Comparison of ENCODE assay signal across 37 cellular contexts in genomic region chr1:229141271-229141670, GRCh38.
"Had no signal": no experiment of that assay in that cellular context is flagged by ENCODE, and none has a peak within 500 bp of the region (broad histone marks: within the 10 kb centered on the region; RNA-seq: fewer than 3 reads in every experiment).

No MANE protein-coding gene starts in this region.

- H3K27me3 ChIP-seq: body of pancreas, breast epithelium had no signal

- ATAC-seq: activated CD8-positive, alpha-beta T cell treated with anti-CD3 and anti-CD28 coated beads for 36 hours; activated naive CD4-positive, alpha-beta T cell treated with anti-CD3 and anti-CD28 coated beads, Interleukin-2, amount 50 U/mL, for 72 hours; activated T-cell treated with anti-CD3 and anti-CD28 coated beads, Interleukin-2, amount 50 U/mL, for 4 hours; activated T-cell treated with anti-CD3 and anti-CD28 coated beads, Interleukin-2, amount 50 U/mL, for 72 hours; activated T-helper 17 cell treated with anti-CD3 and anti-CD28 coated beads, Interleukin-2, amount 50 U/mL, for 72 hours; body of pancreas had no signal

- H3K9me3 Mint-ChIP-seq: activated CD4-positive, alpha-beta memory T cell treated with anti-CD3 and anti-CD28 coated beads for 36 hours; activated CD4-positive, alpha-beta T cell treated with anti-CD3 and anti-CD28 coated beads, Interleukin-2, amount 10 ng/mL, durations not matched to agents 24 days and 14 days; activated naive CD4-positive, alpha-beta T cell treated with anti-CD3 and anti-CD28 coated beads, Interleukin-2, amount 50 U/mL, for 72 hours; activated T-cell treated with anti-CD3 and anti-CD28 coated beads, Interleukin-2, amount 50 U/mL, for 4 hours; activated T-helper 17 cell treated with anti-CD3 and anti-CD28 coated beads, Interleukin-2, amount 50 U/mL, for 72 hours; central memory CD8-positive, alpha-beta T cell; T-helper 2 cell treated with Interferon-gamma antibody and Interleukin-4, amounts not matched to agents 5 μg/mL and 100 μg/mL, for 36 hours had no signal

- H3K4me3 Mint-ChIP-seq: activated B cell treated with CpG ODN at 0.5 μM for 24 hours; activated CD4-positive, alpha-beta memory T cell treated with anti-CD3 and anti-CD28 coated beads for 36 hours; activated CD4-positive, alpha-beta T cell treated with anti-CD3 and anti-CD28 coated beads, Interleukin-2, amount 10 ng/mL, durations not matched to agents 24 days and 14 days; activated CD8-positive, alpha-beta T cell treated with anti-CD3 and anti-CD28 coated beads for 36 hours; activated naive CD4-positive, alpha-beta T cell treated with anti-CD3 and anti-CD28 coated beads for 36 hours; activated naive CD8-positive, alpha-beta T cell treated with anti-CD3 and anti-CD28 coated beads for 36 hours; activated T-cell treated with anti-CD3 and anti-CD28 coated beads, Interleukin-2, amount 50 U/mL, for 4 hours; activated T-cell treated with anti-CD3 and anti-CD28 coated beads, Interleukin-2, amount 50 U/mL, for 72 hours; activated T-helper 1 cell treated with anti-CD3 and anti-CD28 coated beads, Interleukin-12 subunit alpha, Interleukin-12 subunit beta, Interleukin-2, Interleukin-4 antibody, amounts not matched to agents 30 ng/mL and 10 ng/mL and 1 ng/mL, durations not matched to agents 14 hours and 24 hours and 36 hours; activated T-helper 17 cell treated with anti-CD3 and anti-CD28 coated beads, Interleukin-2, amount 50 U/mL, for 72 hours; central memory CD8-positive, alpha-beta T cell; T-helper 1 cell treated with Interleukin-12 subunit alpha and Interleukin-12 subunit beta and Interleukin-4 antibody, amounts not matched to agents 30 μg/mL and 1 μg/mL, for 36 hours; T-helper 2 cell treated with Interferon-gamma antibody and Interleukin-4, amounts not matched to agents 5 μg/mL and 100 μg/mL, for 36 hours had no signal

- H3K36me3 Mint-ChIP-seq: activated CD4-positive, alpha-beta memory T cell treated with anti-CD3 and anti-CD28 coated beads for 36 hours had no signal

- H3K4me1 ChIP-seq: adrenal gland, body of pancreas, breast epithelium had no signal

- DNase-seq: activated B cell treated with CpG ODN at 0.5 μM for 24 hours; activated CD4-positive, alpha-beta memory T cell treated with anti-CD3 and anti-CD28 coated beads for 36 hours; activated CD4-positive, alpha-beta T cell treated with anti-CD3 and anti-CD28 coated beads for 4 hours; activated CD4-positive, alpha-beta T cell treated with anti-CD3 and anti-CD28 coated beads, Interleukin-2, amount 10 ng/mL, durations not matched to agents 24 days and 14 days; activated CD4-positive, alpha-beta T cell treated with anti-CD3 and anti-CD28 coated beads, Interleukin-2, amount 50 U/mL, for 1 hour; activated CD4-positive, alpha-beta T cell treated with anti-CD3 and anti-CD28 coated beads, Interleukin-2, amount 50 U/mL, for 4 hours; activated CD4-positive, CD25-positive, alpha-beta regulatory T cell treated with anti-CD3 and anti-CD28 coated beads, Interleukin-2, amount 50 U/mL, for 72 hours; activated CD8-positive, alpha-beta memory T cell treated with anti-CD3 and anti-CD28 coated beads, Interleukin-2, amount 50 U/mL, for 4 hours; activated CD8-positive, alpha-beta T cell treated with anti-CD3 and anti-CD28 coated beads for 36 hours; activated effector memory CD4-positive, alpha-beta T cell treated with anti-CD3 and anti-CD28 coated beads, Interleukin-2, amount 50 U/mL, for 16 hours; activated gamma-delta T cell treated with Interleukin-2 at 50 U/mL for 16 hours; activated naive CD4-positive, alpha-beta T cell; activated naive CD4-positive, alpha-beta T cell treated with anti-CD3 and anti-CD28 coated beads for 36 hours; activated naive CD4-positive, alpha-beta T cell treated with anti-CD3 and anti-CD28 coated beads, Interleukin-2, amount 50 U/mL, for 16 hours; activated naive CD8-positive, alpha-beta T cell treated with anti-CD3 and anti-CD28 coated beads for 36 hours; activated T-cell treated with anti-CD3 and anti-CD28 coated beads for 4 hours; activated T-cell treated with anti-CD3 and anti-CD28 coated beads, Interleukin-2, amount 50 U/mL, for 1 hour; activated T-cell treated with anti-CD3 and anti-CD28 coated beads, Interleukin-2, amount 50 U/mL, for 4 hours; activated T-cell treated with anti-CD3 and anti-CD28 coated beads, Interleukin-2, amount 50 U/mL, for 72 hours; adrenal gland; amniotic stem cell; aorta; body of pancreas; brain microvascular endothelial cell; caudate nucleus; cerebellar nuclear complex; T-helper 1 cell; T-helper 2 cell; T-helper 9 cell had no signal

- H3K27me3 Mint-ChIP-seq: activated CD4-positive, alpha-beta memory T cell treated with anti-CD3 and anti-CD28 coated beads for 36 hours; activated CD8-positive, alpha-beta T cell treated with anti-CD3 and anti-CD28 coated beads for 36 hours; activated naive CD8-positive, alpha-beta T cell treated with anti-CD3 and anti-CD28 coated beads for 36 hours; activated T-helper 17 cell treated with anti-CD3 and anti-CD28 coated beads, Interleukin-2, amount 50 U/mL, for 72 hours had no signal

- H3K9me3 ChIP-seq: adrenal gland, body of pancreas, breast epithelium had no signal

- H3K4me3 ChIP-seq: adrenal gland, body of pancreas, breast epithelium had no signal

- H3K27ac ChIP-seq: adrenal gland, body of pancreas, brain microvascular endothelial cell, breast epithelium, VCaP had no signal

- H3K27ac Mint-ChIP-seq: activated B cell treated with CpG ODN at 0.5 μM for 24 hours; activated CD4-positive, alpha-beta memory T cell treated with anti-CD3 and anti-CD28 coated beads for 36 hours; activated CD4-positive, alpha-beta T cell treated with anti-CD3 and anti-CD28 coated beads, Interleukin-2, amount 10 ng/mL, durations not matched to agents 24 days and 14 days; activated CD8-positive, alpha-beta T cell treated with anti-CD3 and anti-CD28 coated beads for 36 hours; activated naive CD4-positive, alpha-beta T cell treated with anti-CD3 and anti-CD28 coated beads for 36 hours; activated naive CD4-positive, alpha-beta T cell treated with anti-CD3 and anti-CD28 coated beads, Interleukin-2, amount 50 U/mL, for 72 hours; activated naive CD8-positive, alpha-beta T cell treated with anti-CD3 and anti-CD28 coated beads for 36 hours; activated T-cell treated with anti-CD3 and anti-CD28 coated beads, Interleukin-2, amount 50 U/mL, for 72 hours; activated T-helper 1 cell treated with anti-CD3 and anti-CD28 coated beads, Interleukin-12 subunit alpha, Interleukin-12 subunit beta, Interleukin-2, Interleukin-4 antibody, amounts not matched to agents 30 ng/mL and 10 ng/mL and 1 ng/mL, durations not matched to agents 14 hours and 24 hours and 36 hours; activated T-helper 17 cell treated with anti-CD3 and anti-CD28 coated beads, Interleukin-2, amount 50 U/mL, for 72 hours; T-helper 1 cell treated with Interleukin-12 subunit alpha and Interleukin-12 subunit beta and Interleukin-4 antibody, amounts not matched to agents 30 μg/mL and 1 μg/mL, for 36 hours; T-helper 2 cell treated with Interferon-gamma antibody and Interleukin-4, amounts not matched to agents 5 μg/mL and 100 μg/mL, for 36 hours had no signal

- H3K36me3 ChIP-seq: adrenal gland, brain microvascular endothelial cell, breast epithelium had no signal
